ENCODE assay signal across 16 cellular contexts in the genomic region with DNA sequence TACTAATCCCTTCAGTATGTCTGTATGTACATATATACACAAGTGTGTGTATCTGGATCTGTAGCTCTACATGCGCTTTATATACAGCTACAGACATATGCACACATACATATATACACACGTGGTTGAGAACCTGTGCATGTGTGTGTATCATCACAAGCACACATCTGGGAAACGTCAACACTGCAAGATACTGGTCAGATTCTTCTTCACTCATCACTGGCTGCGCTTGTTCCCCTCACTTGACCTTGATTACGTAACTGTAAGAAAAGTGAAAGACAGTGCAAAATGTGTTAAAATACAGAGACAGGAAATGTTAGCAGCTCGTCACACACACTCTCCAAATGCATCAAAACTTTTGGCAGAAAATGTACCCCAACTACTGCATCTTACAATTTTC. TPM values are rescaled to one million over a fixed set of nuclear protein-coding genes. Genes with fewer than 3 reads are reported as not detected.
DNase-seq lines count a peak whose midpoint lies in the region; ATAC-seq, FAIRE-seq and TF ChIP-seq lines count a peak whose summit lies in the region.
"Had no signal": no experiment of that assay in that cellular context is flagged by ENCODE, and none has a peak within 500 bp of the region (broad histone marks: within the 10 kb centered on the region; RNA-seq: fewer than 3 reads in every experiment).

No MANE protein-coding gene starts in this region.

- FAIRE-seq in GM12891 (lab: Jason Lieb, UNC) = peak; percentile 67

- intact Hi-C loops in sciatic nerve (cut with DNase I) = no loop called here

- no peak overlapping the region for H3K4me3 ChIP-seq in fibroblast of villous mesenchyme (ENCODE audit: low read depth, low read length)
- H3K4me3 ChIP-seq: coronary artery, PC-9 had no signal

- no peak for DNase-seq in GM12891 (ENCODE audit: insufficient read length, low spot score)
- DNase-seq in SK-MEL-5 (ENCODE audit: low read depth, low spot score) = peak; percentile 16
- peak; percentile 86 for DNase-seq in fibroblast of villous mesenchyme (ENCODE audit: low read depth)
- DNase-seq in sciatic nerve (ENCODE audit: low spot score) = no peak
- DNase-seq in AG08396 (ENCODE audit: low spot score) = no peak
- no peak for DNase-seq in GOT3 (lab: John Stamatoyannopoulos, UW)
- DNase-seq: activated effector memory CD4-positive, alpha-beta T cell treated with Interleukin-2 at 50 U/mL for 16 hours; DND-41; erythroblast; hypothalamus; left colon; NCI-H526; PC-9; stimulated activated CD4-positive, alpha-beta T cell treated with anti-CD3 and anti-CD28 coated beads, Interleukin-15, amount 100 ng/mL, for 24 hours had no signal

- peak; percentile 74 for ATAC-seq in sciatic nerve
- ATAC-seq in GM21529 (IDR thresholded peaks at IDR 0.05; ENCODE audit: unreplicated experiment) = no peak
- ATAC-seq: left colon had no signal

- TF ChIP-seq POLR2A in GM12891 (IDR thresholded peaks at IDR 0.05; ENCODE audit: low read depth, low read length) = no peak

- TF ChIP-seq CTCF in fibroblast of villous mesenchyme (IDR thresholded peaks at IDR 0.05; ENCODE audit: insufficient read depth, low read depth, low read length) = no peak

- in situ Hi-C loops in SK-MEL-5 (cut with HindIII; ENCODE audit: low pct_unique_long_range_greater_than_20kb, low sequenced_read_pairs) = no loop called here

TF ChIP-seq in GM12891, 5 proteins besides CTCF, POLR2A, EP300 and RAD21:
- no peak for TF ChIP-seq PAX5 (IDR thresholded peaks at IDR 0.05; ENCODE audit: insufficient read depth, low read length, severe bottlenecking)
- TF ChIP-seq POLR2AphosphoS5 (IDR thresholded peaks at IDR 0.05; ENCODE audit: low read depth, low read length) = no peak
- TF ChIP-seq SPI1 (IDR thresholded peaks at IDR 0.05; ENCODE audit: low read depth, low read length) = no peak
- TF ChIP-seq TAF1 (IDR thresholded peaks at IDR 0.05; ENCODE audit: low read depth, low read length) = no peak
- TF ChIP-seq POU2F2 (IDR thresholded peaks at IDR 0.05; ENCODE audit: low read depth, low read length) = no peak

RNA-seq across cellular contexts. Expression of gene MN1, which starts 51.8 kb away (rescaled TPM):
- polyA plus RNA-seq in GM12891 (2012; ENCODE audit: low read depth, missing spikeins) = 0.18 TPM
- total RNA-seq in SK-MEL-5 (2014; rRNA removed; shearing (Covaris generic)) = 0.16 and 0.24 TPM in 2 replicates
- polyA plus RNA-seq in SK-MEL-5 (2015; cell fraction: cytosol; rRNA removed) = 0.75 and 0.85 TPM in 2 replicates
- polyA plus RNA-seq in SK-MEL-5 (2015; cell fraction: nucleus; rRNA removed) = 0.43 and 0.58 TPM in 2 replicates
- total RNA-seq in fibroblast of villous mesenchyme (0.86 and 3.9 TPM in 2 replicates), sciatic nerve (10.4 TPM)

Comparison
In these comparisons a context has a peak if more than half of its experiments do, and no peak if none do; other contexts are left out.
1. DNase-seq: peak in SK-MEL-5 (single experiment) and fibroblast of villous mesenchyme (single experiment); none in GM12891 (single experiment), sciatic nerve (single experiment), AG08396 (single experiment) and GOT3 (single experiment).